11 cellular contexts compared by ENCODE assay signal in the genomic region with DNA sequence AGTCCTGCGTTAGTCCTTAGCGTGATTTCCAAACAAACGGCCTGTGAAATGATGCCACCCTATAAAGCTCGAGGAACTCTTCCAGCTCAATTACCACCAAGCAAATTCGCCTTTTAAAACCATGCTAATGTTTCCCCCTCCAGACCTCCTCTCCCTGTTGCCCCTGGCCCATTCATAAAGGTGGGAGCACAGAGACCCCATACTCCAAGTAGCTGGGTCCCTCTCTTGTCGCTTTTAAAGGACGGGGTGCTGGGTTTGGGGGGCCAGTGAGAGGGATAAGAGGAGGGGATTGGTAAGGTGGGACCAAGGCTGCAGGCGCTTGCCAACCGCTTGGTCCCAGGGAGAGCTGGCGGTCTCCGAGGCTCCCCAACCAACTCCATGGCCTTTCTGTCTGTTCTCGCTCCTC. TPM values are rescaled to one million over a fixed set of nuclear protein-coding genes. Genes with fewer than 3 reads are reported as not detected.
DNase-seq lines count a peak whose midpoint lies in the region; ATAC-seq, FAIRE-seq and TF ChIP-seq lines count a peak whose summit lies in the region.
"Had no signal": no experiment of that assay in that cellular context is flagged by ENCODE, and none has a peak within 500 bp of the region (broad histone marks: within the 10 kb centered on the region; RNA-seq: fewer than 3 reads in every experiment).

No MANE protein-coding gene starts in this region.

- no peaks in the 10 kb centered on the region for H3K79me2 ChIP-seq in H1 (ENCODE audit: control insufficient read depth in 1 of 2, insufficient read depth in 2 of 2, low read length in 2 of 2)

- H4K5ac ChIP-seq in H1 (ENCODE audit: insufficient read length, low read depth, low read length), result no peak overlapping the region

- H3K23ac ChIP-seq in H1 (ENCODE audit: insufficient read length), result no peak overlapping the region

- H3K27ac ChIP-seq in HUES64 (ENCODE audit: low read depth, low read length), result no peak overlapping the region
- no peak overlapping the region for H3K27ac ChIP-seq in H1 (ENCODE audit: low read depth, low read length)
- H3K27ac ChIP-seq in substantia nigra (ENCODE audit: low read depth, low read length, poor library complexity, severe bottlenecking), result no peak overlapping the region
- H3K27ac ChIP-seq: left lung had no signal

- H2BK5ac ChIP-seq in H1 (ENCODE audit: low read depth, low read length), result no peak overlapping the region

- WGBS in HUES64, result 1% methylated on average over 12 of the region's 12 CpGs
- WGBS in H1 (ENCODE audit: extremely low coverage in 1 of 2, insufficient coverage in 1 of 2, insufficient read length in 1 of 2, insufficient replicate concordance in 2 of 2, low coverage in 1 of 2, low lambda C conversion rate in 2 of 2, missing lambda C conversion rate in 1 of 2), 2 experiments, result 6% methylated on average over 10 of the region's 12 CpGs; no CpG with 5 or more reads in 1 of the 2 experiments

- H3K4me1 ChIP-seq in HUES64 (ENCODE audit: insufficient read depth, low read length) (peaks cover 38% of the 10 kb centered on the region), H1 (replicated peaks in 1 of 4; ENCODE audit: control insufficient read depth in 3 of 4, insufficient read depth in 4 of 4, low read length in 3 of 4) (peaks cover 22 to 59% (median 35%) of the 10 kb centered on the region in 4 experiments)

- TF ChIP-seq CTCF in Calu3 (IDR thresholded peaks at IDR 0.05; ENCODE audit: unreplicated experiment) (no peak), H1 (IDR thresholded peaks at IDR 0.05; ENCODE audit: control extremely low read depth in 1 of 3, insufficient read depth in 1 of 3, low read depth in 1 of 3, low read length in 3 of 3) (no peak), osteocyte (IDR thresholded peaks at IDR 0.05) (no peak)

- H3K4me3 Mint-ChIP-seq in Calu3 (ENCODE audit: low read depth, unreplicated experiment) (peak overlapping the region; percentile 40), osteocyte (ENCODE audit: unreplicated experiment) (peak overlapping the region; percentile 44)

- ATAC-seq in HG03439 (IDR thresholded peaks at IDR 0.05; ENCODE audit: unreplicated experiment), result no peak
- ATAC-seq: left lung had no signal

- H2BK15ac ChIP-seq in H1 (ENCODE audit: low read length), result peak overlapping the region; percentile 5; the same call in 1 of the 2 replicates

- H3K9me3 ChIP-seq in HUES64 (ENCODE audit: insufficient read depth, low read depth, low read length), result no peaks in the 10 kb centered on the region
- H3K9me3 ChIP-seq in H1 (ENCODE audit: insufficient read depth in 2 of 2, low read depth in 1 of 2, low read length in 1 of 2), result no peaks in the 10 kb centered on the region
- H3K9me3 ChIP-seq: left lung had no signal

- H3K36me3 Mint-ChIP-seq in Calu3 (ENCODE audit: insufficient read depth, unreplicated experiment) (peaks cover 5% of the 10 kb centered on the region), osteocyte (ENCODE audit: unreplicated experiment) (peaks cover under 1% of the 10 kb centered on the region)

- H2BK120ac ChIP-seq in H1 (replicated peaks; ENCODE audit: low read depth, low read length), result no peak overlapping the region

- CTCF ChIA-PET in Calu3 (lab: Charles Lee), result interaction anchor here (0.6 kb wide), 1 partner anchor 108 kb away, joined by 3 read pairs; no protein-coding TSS in a partner anchor
- CTCF ChIA-PET in H1 (lab: Charles Lee; ENCODE audit: partially characterized antibody), result interaction anchor here (0.9 to 4.7 kb wide), 7 partner anchors 9 to 410 kb away, joined by 3 to 37 read pairs (median 6); no protein-coding TSS in a partner anchor

- H3K36me3 ChIP-seq in HUES64 (ENCODE audit: insufficient read depth, low read length), result no peaks in the 10 kb centered on the region
- no peaks in the 10 kb centered on the region; a peak in 1 of 8 replicates for H3K36me3 ChIP-seq in H1 (ENCODE audit: control insufficient read depth in 2 of 4, insufficient read depth in 4 of 4, low read length in 3 of 4)
- H3K36me3 ChIP-seq: left lung had no signal

- no peak overlapping the region for H3K27ac Mint-ChIP-seq in Calu3 (ENCODE audit: unreplicated experiment)
- H3K27ac Mint-ChIP-seq in osteocyte (ENCODE audit: unreplicated experiment), result no peak overlapping the region

- no peak for FAIRE-seq in H1 (lab: Jason Lieb, UNC)

- H3K9ac ChIP-seq in HUES64 (ENCODE audit: low read depth, low read length) (peak overlapping the region; percentile 39; the same call in 1 of the 2 replicates), H1 (replicated peaks in 1 of 4; ENCODE audit: extremely low read depth in 1 of 4, low read depth in 3 of 4, low read length in 3 of 4) (no peak overlapping the region; a peak in 1 of 7 replicates)

- TF ChIP-seq EP300 in H1 (IDR thresholded peaks at IDR 0.05; ENCODE audit: borderline replicate concordance in 1 of 2, low read depth in 2 of 2, low read length in 2 of 2), result no peak

- H3K4me3 ChIP-seq in HUES64 (ENCODE audit: low read length), result peak overlapping the region; percentile 43
- peak overlapping the region; percentile 34 to 59 (median 37); a peak in 6 of 8 replicates for H3K4me3 ChIP-seq in H1 (ENCODE audit: extremely low read depth in 1 of 4, insufficient read depth in 2 of 4, low read depth in 3 of 4, low read length in 4 of 4)

- no peaks in the 10 kb centered on the region for H3K4me1 Mint-ChIP-seq in Calu3 (ENCODE audit: low read depth, unreplicated experiment)
- H3K4me1 Mint-ChIP-seq in osteocyte (ENCODE audit: unreplicated experiment), result peaks cover 28% of the 10 kb centered on the region

- 0 out of 2 replicates have a peak overlapping the region, but pooled peaks have one; percentile 4 for H2BK20ac ChIP-seq in H1 (ENCODE audit: low read length)

- no peaks in the 10 kb centered on the region for H3K79me1 ChIP-seq in H1 (ENCODE audit: low read depth, low read length)

- intact Hi-C loops in Calu3 (cut with micrococcal nuclease; ENCODE audit: unreplicated experiment), result no loop called here

- DNase-seq in Calu3 (no peak), H1 (ENCODE audit: low read depth in 1 of 2, low spot score in 2 of 2) (no peak), osteocyte (ENCODE audit: extremely low spot score, unreplicated experiment) (no peak), SW480 (ENCODE audit: low spot score) (no peak), substantia nigra (lab: John Stamatoyannopoulos, UW) (no peak)
- DNase-seq: GF-D8, left lung, NCI-H1694 treated with DMSO at 0.1 percent for 48 hours, Right ventricle myocardium superior had no signal

- peak overlapping the region; percentile 57 for H4K91ac ChIP-seq in H1 (replicated peaks; ENCODE audit: insufficient read length, low read length)

- POLR2A ChIA-PET in H1 (lab: Charles Lee; ENCODE audit: partially characterized antibody), result interaction anchor here (1.0 to 5.0 kb wide), 5 partner anchors 8 to 28 kb away, joined by 3 to 37 read pairs (median 8); no protein-coding TSS in a partner anchor

- peaks cover 15% of the 10 kb centered on the region for H3K23me2 ChIP-seq in H1 (ENCODE audit: low read depth, low read length)

- H2BK12ac ChIP-seq in H1 (ENCODE audit: low read depth, low read length), result peak overlapping the region; percentile 84

- no peak overlapping the region for H2AK5ac ChIP-seq in H1 (ENCODE audit: low read depth, low read length)

- H3K18ac ChIP-seq in H1 (ENCODE audit: extremely low read depth, low read length), result peak overlapping the region; percentile 97

- H3K4me2 ChIP-seq in H1 (ENCODE audit: insufficient read depth in 1 of 2, low read depth in 2 of 2, low read length in 2 of 2), result peak overlapping the region; percentile 84 to 86

- peak overlapping the region; percentile 43; the same call in 1 of the 2 replicates for H2AFZ ChIP-seq in H1 (ENCODE audit: low read length)

- no TSS peak for BruUV-seq in Calu3 (replicated peaks; lab: Mats Ljungman, UMichigan)

- no peak overlapping the region for H3K14ac ChIP-seq in H1 (ENCODE audit: insufficient read length)

- no peak for TF ChIP-seq POLR2A in H1 (IDR thresholded peaks at IDR 0.05; ENCODE audit: control extremely low read depth in 1 of 2, low read depth in 2 of 2, low read length in 2 of 2)

- H3K27me3 ChIP-seq in HUES64 (ENCODE audit: insufficient read depth, low read length) (peaks cover 96% of the 10 kb centered on the region), H1 (replicated peaks in 1 of 4; ENCODE audit: control insufficient read depth in 3 of 4, extremely low read depth in 1 of 4, insufficient read depth in 3 of 4, low read length in 3 of 4) (peaks cover 62 to 89% (median 76%) of the 10 kb centered on the region in 4 experiments)

- H3K27me3 Mint-ChIP-seq in Calu3 (ENCODE audit: unreplicated experiment), result peaks cover 38% of the 10 kb centered on the region
- H3K27me3 Mint-ChIP-seq in osteocyte (ENCODE audit: unreplicated experiment), result peaks cover 65% of the 10 kb centered on the region

- no peak overlapping the region for H4K8ac ChIP-seq in H1 (ENCODE audit: extremely low read depth, insufficient read depth, low read length)

- no peak for TF ChIP-seq RAD21 in H1 (IDR thresholded peaks at IDR 0.05 in 1 of 2, conservative IDR thresholded peaks at IDR 0.05 in 1 of 2; ENCODE audit: low read depth in 2 of 2, low read length in 2 of 2)

- H4K20me1 ChIP-seq in H1 (replicated peaks in 1 of 2; ENCODE audit: control insufficient read depth in 1 of 2, insufficient read depth in 2 of 2, low read length in 2 of 2), result peaks cover 0 to 8% of the 10 kb centered on the region in 2 experiments

- H3K9me3 Mint-ChIP-seq in Calu3 (ENCODE audit: low read depth, unreplicated experiment) (no peaks in the 10 kb centered on the region), osteocyte (ENCODE audit: unreplicated experiment) (no peaks in the 10 kb centered on the region)

- no peak overlapping the region for H3K4ac ChIP-seq in H1 (replicated peaks; ENCODE audit: insufficient read length, low read depth, low read length)

- H3K56ac ChIP-seq in H1 (replicated peaks; ENCODE audit: insufficient read length, low read depth, low read length), result no peak overlapping the region

RNA-seq across cellular contexts. Expression of gene HMX2, which starts 1.2 kb away (rescaled TPM):
- total RNA-seq in Calu3 (2022) (not detected in 2 replicates), osteocyte (not detected in 2 replicates)
- 0.85 TPM for polyA plus RNA-seq in HUES64 (2013, experiment 1 of 2)
- 1.0 TPM for polyA plus RNA-seq in HUES64 (2013, experiment 2 of 2)
- 1.3 and 2.0 TPM in 2 replicates for total RNA-seq in H1 (2021; fragmentation: NEBNext Ultra II Directional; extraction: Animal tissue kit (Norgen Biotek cat#: 25700))
- polyA plus RNA-seq in H1 (2011; rRNA removed), result 2.2 and 2.7 TPM in 2 replicates
- polyA plus RNA-seq in H1 (2011; cell fraction: cytosol; rRNA removed), result 1.1 TPM
- polyA plus RNA-seq in H1 (2011; cell fraction: nucleus; rRNA removed), result 0.97 TPM
- polyA plus RNA-seq in H1 (2012, experiment 1 of 2), result 0.64 to 1.5 TPM (median 1.2 TPM) in 4 replicates
- 1.3 TPM for polyA plus RNA-seq in H1 (2012, experiment 2 of 2)
- 5.4 TPM for polyA plus RNA-seq in H1 (2013, experiment 1 of 2)
- 5.4 TPM for polyA plus RNA-seq in H1 (2013, experiment 2 of 2)
- polyA minus RNA-seq in H1 (2011; rRNA and poly(A)+ RNA removed), result 0.17 and 0.35 TPM in 2 replicates
- 1.8 TPM for polyA minus RNA-seq in H1 (2011; cell fraction: cytosol; rRNA and poly(A)+ RNA removed)
- polyA minus RNA-seq in H1 (2011; cell fraction: nucleus; rRNA and poly(A)+ RNA removed), result 0.90 TPM
- total RNA-seq: left lung, Right ventricle myocardium superior had no signal

RNA-seq across cellular contexts. Expression of gene BUB3, which starts 5.0 kb away (rescaled TPM):
- 112 and 113 TPM in 2 replicates for total RNA-seq in Calu3 (2022)
- 156 TPM for polyA plus RNA-seq in HUES64 (2013, experiment 1 of 2)
- polyA plus RNA-seq in HUES64 (2013, experiment 2 of 2), result 157 TPM
- 184 and 207 TPM in 2 replicates for total RNA-seq in H1 (2021; fragmentation: NEBNext Ultra II Directional; extraction: Animal tissue kit (Norgen Biotek cat#: 25700))
- 183 and 187 TPM in 2 replicates for polyA plus RNA-seq in H1 (2011; rRNA removed)
- polyA plus RNA-seq in H1 (2011; cell fraction: cytosol; rRNA removed), result 273 TPM
- 335 TPM for polyA plus RNA-seq in H1 (2011; cell fraction: nucleus; rRNA removed)
- polyA plus RNA-seq in H1 (2012, experiment 1 of 2), result 205 to 238 TPM (median 210 TPM) in 4 replicates
- polyA plus RNA-seq in H1 (2012, experiment 2 of 2), result 23.6 TPM
- 139 TPM for polyA plus RNA-seq in H1 (2013, experiment 1 of 2)
- 140 TPM for polyA plus RNA-seq in H1 (2013, experiment 2 of 2)
- polyA minus RNA-seq in H1 (2011; rRNA and poly(A)+ RNA removed), result 387 and 444 TPM in 2 replicates
- polyA minus RNA-seq in H1 (2011; cell fraction: cytosol; rRNA and poly(A)+ RNA removed), result 179 TPM
- polyA minus RNA-seq in H1 (2011; cell fraction: nucleus; rRNA and poly(A)+ RNA removed), result 286 TPM
- 84.4 and 97.0 TPM in 2 replicates for total RNA-seq in osteocyte

RNA-seq across cellular contexts. Expression of gene HMX3, which starts 13.4 kb away (rescaled TPM):
- total RNA-seq in Calu3 (2022) (not detected in 2 replicates), osteocyte (not detected in 2 replicates)
- polyA plus RNA-seq in HUES64 (2013, experiment 1 of 2), result not detected
- not detected for polyA plus RNA-seq in HUES64 (2013, experiment 2 of 2)
- total RNA-seq in H1 (2021; fragmentation: NEBNext Ultra II Directional; extraction: Animal tissue kit (Norgen Biotek cat#: 25700)), result 0.27 TPM in 1 of 2 replicates, not detected in the other
- polyA plus RNA-seq in H1 (2011; rRNA removed), result 0.05 and 0.25 TPM in 2 replicates
- 0.17 TPM for polyA plus RNA-seq in H1 (2011; cell fraction: cytosol; rRNA removed)
- 0.16 TPM for polyA plus RNA-seq in H1 (2011; cell fraction: nucleus; rRNA removed)
- 0.16 TPM in 1 of 4 replicates, not detected in the others for polyA plus RNA-seq in H1 (2012, experiment 1 of 2)
- not detected for polyA plus RNA-seq in H1 (2012, experiment 2 of 2)
- 0.14 TPM for polyA plus RNA-seq in H1 (2013, experiment 1 of 2)
- polyA plus RNA-seq in H1 (2013, experiment 2 of 2), result 0.11 TPM
- not detected in 2 replicates for polyA minus RNA-seq in H1 (2011; rRNA and poly(A)+ RNA removed)
- polyA minus RNA-seq in H1 (2011; cell fraction: cytosol; rRNA and poly(A)+ RNA removed), result not detected
- not detected for polyA minus RNA-seq in H1 (2011; cell fraction: nucleus; rRNA and poly(A)+ RNA removed)
- total RNA-seq: left lung, Right ventricle myocardium superior had no signal
